ENCODE assay signal across 1 cellular context in the genomic region with DNA sequence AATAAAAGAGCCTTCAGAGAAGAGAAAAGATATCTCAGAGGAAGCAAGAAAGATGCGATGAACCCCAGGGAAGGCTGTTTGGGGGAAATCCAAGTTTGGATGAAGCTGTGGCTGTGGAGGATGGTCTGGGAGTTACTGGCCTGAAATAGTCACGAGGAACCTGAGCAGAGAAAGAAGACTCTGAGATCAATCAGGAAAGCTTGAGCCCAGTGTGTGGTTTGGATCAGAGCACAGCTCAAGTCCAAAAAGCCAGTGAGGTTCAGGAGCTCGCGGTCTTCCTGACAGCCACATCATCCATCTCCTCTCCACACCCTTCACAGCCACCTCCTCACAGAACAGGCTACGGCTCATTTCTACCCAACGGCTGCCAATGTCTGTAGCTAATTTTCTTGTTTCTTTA.
TF ChIP-seq lines count a peak whose summit lies in the region.

No MANE protein-coding gene starts in this region.

TF ChIP-seq in GM23338, 12 proteins besides CTCF, POLR2A, EP300 and RAD21 (continued from another document):
- TF ChIP-seq, protein P1, sequence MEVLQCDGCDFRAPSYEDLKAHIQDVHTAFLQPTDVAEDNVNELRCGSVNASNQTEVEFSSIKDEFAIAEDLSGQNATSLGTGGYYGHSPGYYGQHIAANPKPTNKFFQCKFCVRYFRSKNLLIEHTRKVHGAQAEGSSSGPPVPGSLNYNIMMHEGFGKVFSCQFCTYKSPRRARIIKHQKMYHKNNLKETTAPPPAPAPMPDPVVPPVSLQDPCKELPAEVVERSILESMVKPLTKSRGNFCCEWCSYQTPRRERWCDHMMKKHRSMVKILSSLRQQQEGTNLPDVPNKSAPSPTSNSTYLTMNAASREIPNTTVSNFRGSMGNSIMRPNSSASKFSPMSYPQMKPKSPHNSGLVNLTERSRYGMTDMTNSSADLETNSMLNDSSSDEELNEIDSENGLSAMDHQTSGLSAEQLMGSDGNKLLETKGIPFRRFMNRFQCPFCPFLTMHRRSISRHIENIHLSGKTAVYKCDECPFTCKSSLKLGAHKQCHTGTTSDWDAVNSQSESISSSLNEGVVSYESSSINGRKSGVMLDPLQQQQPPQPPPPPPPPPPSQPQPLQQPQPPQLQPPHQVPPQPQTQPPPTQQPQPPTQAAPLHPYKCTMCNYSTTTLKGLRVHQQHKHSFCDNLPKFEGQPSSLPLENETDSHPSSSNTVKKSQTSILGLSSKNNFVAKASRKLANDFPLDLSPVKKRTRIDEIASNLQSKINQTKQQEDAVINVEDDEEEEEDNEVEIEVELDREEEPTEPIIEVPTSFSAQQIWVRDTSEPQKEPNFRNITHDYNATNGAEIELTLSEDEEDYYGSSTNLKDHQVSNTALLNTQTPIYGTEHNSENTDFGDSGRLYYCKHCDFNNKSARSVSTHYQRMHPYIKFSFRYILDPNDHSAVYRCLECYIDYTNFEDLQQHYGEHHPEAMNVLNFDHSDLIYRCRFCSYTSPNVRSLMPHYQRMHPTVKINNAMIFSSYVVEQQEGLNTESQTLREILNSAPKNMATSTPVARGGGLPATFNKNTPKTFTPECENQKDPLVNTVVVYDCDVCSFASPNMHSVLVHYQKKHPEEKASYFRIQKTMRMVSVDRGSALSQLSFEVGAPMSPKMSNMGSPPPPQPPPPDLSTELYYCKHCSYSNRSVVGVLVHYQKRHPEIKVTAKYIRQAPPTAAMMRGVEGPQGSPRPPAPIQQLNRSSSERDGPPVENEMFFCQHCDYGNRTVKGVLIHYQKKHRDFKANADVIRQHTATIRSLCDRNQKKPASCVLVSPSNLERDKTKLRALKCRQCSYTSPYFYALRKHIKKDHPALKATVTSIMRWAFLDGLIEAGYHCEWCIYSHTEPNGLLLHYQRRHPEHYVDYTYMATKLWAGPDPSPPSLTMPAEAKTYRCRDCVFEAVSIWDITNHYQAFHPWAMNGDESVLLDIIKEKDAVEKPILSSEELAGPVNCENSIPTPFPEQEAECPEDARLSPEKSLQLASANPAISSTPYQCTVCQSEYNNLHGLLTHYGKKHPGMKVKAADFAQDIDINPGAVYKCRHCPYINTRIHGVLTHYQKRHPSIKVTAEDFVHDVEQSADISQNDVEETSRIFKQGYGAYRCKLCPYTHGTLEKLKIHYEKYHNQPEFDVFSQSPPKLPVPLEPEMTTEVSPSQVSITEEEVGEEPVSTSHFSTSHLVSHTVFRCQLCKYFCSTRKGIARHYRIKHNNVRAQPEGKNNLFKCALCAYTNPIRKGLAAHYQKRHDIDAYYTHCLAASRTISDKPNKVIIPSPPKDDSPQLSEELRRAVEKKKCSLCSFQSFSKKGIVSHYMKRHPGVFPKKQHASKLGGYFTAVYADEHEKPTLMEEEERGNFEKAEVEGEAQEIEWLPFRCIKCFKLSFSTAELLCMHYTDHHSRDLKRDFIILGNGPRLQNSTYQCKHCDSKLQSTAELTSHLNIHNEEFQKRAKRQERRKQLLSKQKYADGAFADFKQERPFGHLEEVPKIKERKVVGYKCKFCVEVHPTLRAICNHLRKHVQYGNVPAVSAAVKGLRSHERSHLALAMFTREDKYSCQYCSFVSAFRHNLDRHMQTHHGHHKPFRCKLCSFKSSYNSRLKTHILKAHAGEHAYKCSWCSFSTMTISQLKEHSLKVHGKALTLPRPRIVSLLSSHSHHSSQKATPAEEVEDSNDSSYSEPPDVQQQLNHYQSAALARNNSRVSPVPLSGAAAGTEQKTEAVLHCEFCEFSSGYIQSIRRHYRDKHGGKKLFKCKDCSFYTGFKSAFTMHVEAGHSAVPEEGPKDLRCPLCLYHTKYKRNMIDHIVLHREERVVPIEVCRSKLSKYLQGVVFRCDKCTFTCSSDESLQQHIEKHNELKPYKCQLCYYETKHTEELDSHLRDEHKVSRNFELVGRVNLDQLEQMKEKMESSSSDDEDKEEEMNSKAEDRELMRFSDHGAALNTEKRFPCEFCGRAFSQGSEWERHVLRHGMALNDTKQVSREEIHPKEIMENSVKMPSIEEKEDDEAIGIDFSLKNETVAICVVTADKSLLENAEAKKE (CRISPR knock-in tag; IDR thresholded peaks at IDR 0.05), result no peak
- no peak for TF ChIP-seq POLR2AphosphoS5 (IDR thresholded peaks at IDR 0.05; ENCODE audit: low read depth)
- TF ChIP-seq, protein P2, sequence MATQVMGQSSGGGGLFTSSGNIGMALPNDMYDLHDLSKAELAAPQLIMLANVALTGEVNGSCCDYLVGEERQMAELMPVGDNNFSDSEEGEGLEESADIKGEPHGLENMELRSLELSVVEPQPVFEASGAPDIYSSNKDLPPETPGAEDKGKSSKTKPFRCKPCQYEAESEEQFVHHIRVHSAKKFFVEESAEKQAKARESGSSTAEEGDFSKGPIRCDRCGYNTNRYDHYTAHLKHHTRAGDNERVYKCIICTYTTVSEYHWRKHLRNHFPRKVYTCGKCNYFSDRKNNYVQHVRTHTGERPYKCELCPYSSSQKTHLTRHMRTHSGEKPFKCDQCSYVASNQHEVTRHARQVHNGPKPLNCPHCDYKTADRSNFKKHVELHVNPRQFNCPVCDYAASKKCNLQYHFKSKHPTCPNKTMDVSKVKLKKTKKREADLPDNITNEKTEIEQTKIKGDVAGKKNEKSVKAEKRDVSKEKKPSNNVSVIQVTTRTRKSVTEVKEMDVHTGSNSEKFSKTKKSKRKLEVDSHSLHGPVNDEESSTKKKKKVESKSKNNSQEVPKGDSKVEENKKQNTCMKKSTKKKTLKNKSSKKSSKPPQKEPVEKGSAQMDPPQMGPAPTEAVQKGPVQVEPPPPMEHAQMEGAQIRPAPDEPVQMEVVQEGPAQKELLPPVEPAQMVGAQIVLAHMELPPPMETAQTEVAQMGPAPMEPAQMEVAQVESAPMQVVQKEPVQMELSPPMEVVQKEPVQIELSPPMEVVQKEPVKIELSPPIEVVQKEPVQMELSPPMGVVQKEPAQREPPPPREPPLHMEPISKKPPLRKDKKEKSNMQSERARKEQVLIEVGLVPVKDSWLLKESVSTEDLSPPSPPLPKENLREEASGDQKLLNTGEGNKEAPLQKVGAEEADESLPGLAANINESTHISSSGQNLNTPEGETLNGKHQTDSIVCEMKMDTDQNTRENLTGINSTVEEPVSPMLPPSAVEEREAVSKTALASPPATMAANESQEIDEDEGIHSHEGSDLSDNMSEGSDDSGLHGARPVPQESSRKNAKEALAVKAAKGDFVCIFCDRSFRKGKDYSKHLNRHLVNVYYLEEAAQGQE (IDR thresholded peaks at IDR 0.05; ENCODE audit: unreplicated experiment), result no peak
